ENCODE assay signal across 22 cellular contexts in the genomic region with DNA sequence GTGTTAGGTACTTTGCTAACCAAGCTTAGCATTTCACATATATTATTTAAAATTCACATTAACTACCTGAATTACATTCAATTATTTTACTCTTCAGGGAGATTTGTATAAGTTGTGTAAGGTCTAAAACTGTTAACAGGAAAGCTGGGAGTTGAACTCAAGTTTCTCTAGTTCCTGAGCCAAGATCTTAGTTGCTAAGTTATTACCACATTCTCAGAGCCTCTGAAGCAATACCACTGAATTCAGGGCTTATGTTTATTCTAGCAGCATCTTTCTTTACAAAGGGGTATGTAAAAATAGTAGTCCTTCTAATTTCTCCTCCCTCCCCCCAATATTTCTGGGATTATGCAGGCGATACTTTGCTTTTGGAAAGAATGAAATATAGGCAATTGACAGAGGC.
DNase-seq lines count a peak whose midpoint lies in the region; ATAC-seq and TF ChIP-seq lines count a peak whose summit lies in the region.
"Had no signal": no experiment of that assay in that cellular context is flagged by ENCODE, and none has a peak within 500 bp of the region (broad histone marks: within the 10 kb centered on the region; RNA-seq: fewer than 3 reads in every experiment).

No MANE protein-coding gene starts in this region.

- TF ChIP-seq CTCF in AG10803 (conservative IDR thresholded peaks at IDR 0.05; ENCODE audit: low read length), result no peak
- TF ChIP-seq CTCF in fibroblast of mammary gland (conservative IDR thresholded peaks at IDR 0.05; ENCODE audit: control insufficient read depth, insufficient read depth, low read depth, low read length), result no peak

- ATAC-seq in left lobe of liver, result peak; percentile 33
- no peak for ATAC-seq in GM21619 (IDR thresholded peaks at IDR 0.05; ENCODE audit: unreplicated experiment)
- ATAC-seq: GM12878 had no signal

- H3K4me3 ChIP-seq in AG10803 (ENCODE audit: low read length) (no peak overlapping the region), fibroblast of mammary gland (ENCODE audit: control insufficient read depth, low read depth, low read length) (no peak overlapping the region)
- H3K4me3 ChIP-seq: BLaER1 treated with 17β-estradiol and CSF1 and Interleukin-3, amounts not matched to agents 10 nM and 100 nM; GM12878; HAP-1; SJSA1 had no signal

- peak; percentile 1 for DNase-seq in AG10803 (ENCODE audit: low read depth)
- DNase-seq in NCI-H69 (lab: John Stamatoyannopoulos, UW), result peak; percentile 24
- peak; percentile 40 for DNase-seq in fibroblast of mammary gland (ENCODE audit: low read depth)
- DNase-seq in left lobe of liver (ENCODE audit: low spot score), result no peak
- DNase-seq in GDM1 (lab: John Stamatoyannopoulos, UW), result no peak
- DNase-seq in NCI-H1436 treated with DMSO at 0.1 percent for 48 hours (lab: John Stamatoyannopoulos, UW), result no peak
- DNase-seq: AML-193; CD4-positive, alpha-beta T cell; GOT3; NCI-H1092 treated with DMSO at 0.1 percent for 48 hours; NCI-H146; NCI-H1930; NCI-H2107; NCI-H524; NCI-H774; Right ventricle myocardium superior; RPMI8226 had no signal

Comparison
In these comparisons a context has a peak if more than half of its experiments do, and no peak if none do; other contexts are left out.
1. DNase-seq: peak in AG10803 (single experiment), NCI-H69 (single experiment) and fibroblast of mammary gland (single experiment); none in left lobe of liver (single experiment), GDM1 (single experiment) and NCI-H1436 treated with DMSO at 0.1 percent for 48 hours (single experiment).